ENCODE assay signal across 8 cellular contexts in the genomic region with DNA sequence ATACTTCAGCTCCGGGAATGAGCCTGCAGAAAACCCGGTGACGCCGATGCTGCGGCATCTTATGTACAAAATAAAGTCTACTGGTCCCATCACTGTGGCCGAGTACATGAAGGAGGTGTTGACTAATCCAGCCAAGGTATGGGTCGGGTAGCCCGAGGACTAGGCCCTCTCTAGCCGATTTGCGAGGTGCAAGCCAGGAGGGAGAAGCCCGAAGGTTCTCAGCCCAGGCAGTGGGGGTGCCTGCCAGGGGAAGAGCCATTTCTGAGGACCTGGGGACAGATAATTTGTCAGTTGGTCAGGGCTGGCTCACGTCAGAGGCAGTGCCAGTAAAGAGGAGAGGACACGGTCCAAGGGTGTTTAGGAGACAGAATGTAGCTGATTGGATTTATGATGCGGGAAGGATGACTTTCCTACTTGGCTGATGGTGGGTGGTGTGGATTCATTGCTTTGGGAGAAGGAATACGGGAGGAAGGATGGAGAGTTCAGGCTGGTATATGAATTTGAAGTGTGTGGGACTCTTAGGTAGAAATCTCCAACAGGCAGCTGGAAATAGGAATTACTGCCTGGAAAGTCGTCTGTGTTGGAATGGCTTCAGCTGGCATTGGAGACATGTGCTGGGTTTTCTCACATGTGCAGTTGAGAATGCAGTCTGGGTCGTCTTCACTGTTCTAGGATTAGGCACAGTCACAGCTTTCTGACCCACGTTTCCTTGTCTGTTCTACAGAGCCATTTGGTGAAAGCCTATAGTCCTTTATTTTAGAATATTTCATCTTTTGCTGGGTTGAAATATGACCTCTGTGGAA. TPM values are rescaled to one million over a fixed set of nuclear protein-coding genes. Genes with fewer than 3 reads are reported as not detected.
DNase-seq lines count a peak whose midpoint lies in the region; ATAC-seq and TF ChIP-seq lines count a peak whose summit lies in the region.

No MANE protein-coding gene starts in this region.

- CTCF ChIA-PET in activated CD4-positive, alpha-beta T cell treated with anti-CD3 and anti-CD28 coated beads for 36 hours (lab: Charles Lee): interaction anchor here (0.7 to 1.4 kb wide), 5 partner anchors 10 to 645 kb away, joined by 4 to 5 read pairs (median 5); no protein-coding TSS in a partner anchor

- peaks cover 5 to 15% of the 10 kb centered on the region in 2 donors for H3K4me1 ChIP-seq in breast epithelium
- peaks cover 17% of the 10 kb centered on the region for H3K4me1 ChIP-seq in thymus (ENCODE audit: control insufficient read depth, insufficient read depth, low read length)

- no peaks in the 10 kb centered on the region for H3K9me3 Mint-ChIP-seq in activated CD4-positive, alpha-beta T cell treated with anti-CD3 and anti-CD28 coated beads for 36 hours (ENCODE audit: low read depth)

- no peaks in the 10 kb centered on the region for H3K27me3 Mint-ChIP-seq in activated CD4-positive, alpha-beta T cell treated with anti-CD3 and anti-CD28 coated beads for 36 hours

- peaks cover 31% of the 10 kb centered on the region for H3K4me1 Mint-ChIP-seq in activated CD4-positive, alpha-beta T cell treated with anti-CD3 and anti-CD28 coated beads for 36 hours

- WGBS in thymus: 30% methylated on average over 18 of the region's 18 CpGs

- peak; percentile 38 for DNase-seq in activated CD4-positive, alpha-beta T cell treated with anti-CD3 and anti-CD28 coated beads for 36 hours
- no peak for DNase-seq in activated CD4-positive, alpha-beta T cell treated with anti-CD3 and anti-CD28 coated beads for 1 hour
- DNase-seq in breast epithelium (ENCODE audit: low spot score in 2 of 2) (no peak), left colon (peak in 1 of 2 donors; percentile 31), retina (no peak)

- peaks cover 29% of the 10 kb centered on the region for H3K36me3 ChIP-seq in KOPT-K1 (ENCODE audit: insufficient read depth, low read length)
- H3K36me3 ChIP-seq in breast epithelium: no peaks in the 10 kb centered on the region
- H3K36me3 ChIP-seq in thymus (ENCODE audit: control insufficient read depth, insufficient read depth): peaks cover 15% of the 10 kb centered on the region

- H3K4me3 ChIP-seq in breast epithelium (peak overlapping the region; percentile 71 to 80 (median 75)), thymus (ENCODE audit: low read length) (peak overlapping the region; percentile 80)

- H3K9me3 ChIP-seq in KOPT-K1 (ENCODE audit: insufficient read depth, low read length, poor library complexity, severe bottlenecking) (no peaks in the 10 kb centered on the region), breast epithelium (no peaks in the 10 kb centered on the region), thymus (ENCODE audit: control insufficient read depth) (no peaks in the 10 kb centered on the region)

- H3K36me3 Mint-ChIP-seq in activated CD4-positive, alpha-beta T cell treated with anti-CD3 and anti-CD28 coated beads for 36 hours (ENCODE audit: low read depth): peaks cover 33% of the 10 kb centered on the region

- no peak overlapping the region for H3K4me3 Mint-ChIP-seq in activated CD4-positive, alpha-beta T cell treated with anti-CD3 and anti-CD28 coated beads for 36 hours

- no peak for TF ChIP-seq POLR2A in breast epithelium (IDR thresholded peaks at IDR 0.05)

- ATAC-seq in activated CD4-positive, alpha-beta T cell treated with anti-CD3 and anti-CD28 coated beads for 36 hours: no peak
- peak; percentile 32 for ATAC-seq in left colon
- ATAC-seq in GM21619 (IDR thresholded peaks at IDR 0.05; ENCODE audit: unreplicated experiment): no peak

- H3K27ac ChIP-seq in KOPT-K1 (ENCODE audit: low read depth, low read length, poor library complexity, severe bottlenecking) (peak overlapping the region; percentile 81), breast epithelium (peak overlapping the region; percentile 91 to 94), thymus (ENCODE audit: low read depth) (no peak overlapping the region)

- H3K27me3 ChIP-seq in breast epithelium (no peaks in the 10 kb centered on the region), thymus (ENCODE audit: control insufficient read depth, insufficient read depth) (no peaks in the 10 kb centered on the region)

- intact Hi-C loops in activated CD4-positive, alpha-beta T cell treated with anti-CD3 and anti-CD28 coated beads for 36 hours (cut with DNase I, micrococcal nuclease): loop anchor here (2.0 to 5.0 kb wide), 3 partner anchors 14 to 440 kb away; a partner anchor contains a TSS
- intact Hi-C loops in breast epithelium (cut with DNase I; ENCODE audit: low total_unique reads) (no loop called here), left colon (cut with DNase I, micrococcal nuclease) (no loop called here)

- no peak overlapping the region for H3K27ac Mint-ChIP-seq in activated CD4-positive, alpha-beta T cell treated with anti-CD3 and anti-CD28 coated beads for 36 hours

- POLR2A ChIA-PET in activated CD4-positive, alpha-beta T cell treated with anti-CD3 and anti-CD28 coated beads for 36 hours (lab: Charles Lee): interaction anchor here (0.6 to 2.0 kb wide), 5 partner anchors 11 to 158 kb away, joined by 3 to 13 read pairs (median 5); no protein-coding TSS in a partner anchor

- no peak for TF ChIP-seq CTCF in breast epithelium (IDR thresholded peaks at IDR 0.05)

RNA-seq across cellular contexts. Expression of a gene that starts 0.9 kb away (rescaled TPM):
- total RNA-seq in activated CD4-positive, alpha-beta T cell treated with anti-CD3 and anti-CD28 coated beads for 36 hours: 10 to 100 TPM; 20.8 to 22.9 TPM
- total RNA-seq in breast epithelium (10 to 100 TPM; 13.3 to 29.0 (median 20.6) TPM), left colon (10 to 100 TPM; 11.4 to 12.3 TPM)
- polyA plus RNA-seq in thymus: 26.9 TPM

RNA-seq across cellular contexts. Expression of a gene that starts 0.9 kb away (rescaled TPM):
- 100 to 1,000 TPM in 1 of 2 experiments, 10 to 100 TPM in 1; 81.8 to 107 TPM for total RNA-seq in activated CD4-positive, alpha-beta T cell treated with anti-CD3 and anti-CD28 coated beads for 36 hours
- 10 to 100 TPM; 37.9 to 51.1 (median 46.9) TPM for total RNA-seq in breast epithelium
- total RNA-seq in left colon: 10 to 100 TPM; 36.9 to 40.0 TPM
- 107 TPM for polyA plus RNA-seq in thymus

RNA-seq across cellular contexts. Expression of a gene that starts 36.0 kb away (rescaled TPM):
- 10 to 100 TPM; 46.6 to 49.8 TPM for total RNA-seq in activated CD4-positive, alpha-beta T cell treated with anti-CD3 and anti-CD28 coated beads for 36 hours
- total RNA-seq in breast epithelium (10 to 100 TPM; 19.4 to 43.0 (median 21.6) TPM), left colon (10 to 100 TPM; 33.9 to 38.6 TPM)
- polyA plus RNA-seq in thymus: 50.4 TPM

RNA-seq across cellular contexts. Expression of a gene that starts 43.9 kb away (rescaled TPM):
- not detected for total RNA-seq in activated CD4-positive, alpha-beta T cell treated with anti-CD3 and anti-CD28 coated beads for 36 hours
- total RNA-seq in breast epithelium (not detected), left colon (not detected)
- not detected for polyA plus RNA-seq in thymus

Comparison
In these comparisons a context has a peak if more than half of its experiments do, and no peak if none do; other contexts are left out.
1. intact Hi-C loops: an anchor here in activated CD4-positive, alpha-beta T cell treated with anti-CD3 and anti-CD28 coated beads for 36 hours (2.0 to 5.0 kb wide); none called in breast epithelium and left colon.